In genomic region chr1:24692351-24692980, GRCh38 we compare ENCODE assay signal across 20 cellular contexts.
"Had no signal": no experiment of that assay in that cellular context is flagged by ENCODE, and none has a peak within 500 bp of the region (broad histone marks: within the 10 kb centered on the region; RNA-seq: fewer than 3 reads in every experiment).

No MANE protein-coding gene starts in this region.

- H3K4me3 Mint-ChIP-seq: activated CD8-positive, alpha-beta T cell treated with anti-CD3 and anti-CD28 coated beads, Interleukin-2, amount 10 ng/mL, durations not matched to agents 7 days and 5 days; activated naive CD4-positive, alpha-beta T cell treated with anti-CD3 and anti-CD28 coated beads, Interleukin-2, amount 50 U/mL, for 24 hours; T-cell; WTC11 had no signal

- H3K4me1 ChIP-seq: body of pancreas had no signal

- H3K27me3 Mint-ChIP-seq: activated naive CD4-positive, alpha-beta T cell treated with anti-CD3 and anti-CD28 coated beads, Interleukin-2, amount 50 U/mL, for 24 hours; T-cell had no signal

- H3K36me3 Mint-ChIP-seq: activated naive CD4-positive, alpha-beta T cell treated with anti-CD3 and anti-CD28 coated beads, Interleukin-2, amount 50 U/mL, for 24 hours; T-cell had no signal

- H3K27ac ChIP-seq: body of pancreas, SK-N-MC had no signal

- H3K27me3 ChIP-seq: body of pancreas had no signal

- ATAC-seq: activated CD8-positive, alpha-beta T cell treated with anti-CD3 and anti-CD28 coated beads, Interleukin-2, amount 10 ng/mL, durations not matched to agents 7 days and 5 days; body of pancreas; T-cell; WTC11 had no signal

- H3K27ac Mint-ChIP-seq: activated CD8-positive, alpha-beta T cell treated with anti-CD3 and anti-CD28 coated beads, Interleukin-2, amount 10 ng/mL, durations not matched to agents 7 days and 5 days; activated naive CD4-positive, alpha-beta T cell treated with anti-CD3 and anti-CD28 coated beads, Interleukin-2, amount 50 U/mL, for 24 hours; T-cell; WTC11 had no signal

- H3K4me3 ChIP-seq: body of pancreas, SK-N-MC had no signal

- H3K9me3 Mint-ChIP-seq: activated naive CD4-positive, alpha-beta T cell treated with anti-CD3 and anti-CD28 coated beads, Interleukin-2, amount 50 U/mL, for 24 hours; T-cell had no signal

- H3K9me3 ChIP-seq: body of pancreas had no signal

- DNase-seq: activated CD4-positive, alpha-beta T cell treated with anti-CD3 and anti-CD28 coated beads for 48 hours; activated CD4-positive, alpha-beta T cell treated with anti-CD3 and anti-CD28 coated beads, Interleukin-2, amount 50 U/mL, for 4 hours; activated CD4-positive, CD25-positive, alpha-beta regulatory T cell treated with anti-CD3 and anti-CD28 coated beads, Interleukin-2, amount 50 U/mL, for 72 hours; activated CD8-positive, alpha-beta memory T cell treated with anti-CD3 and anti-CD28 coated beads, Interleukin-2, amount 50 U/mL, for 48 hours; activated CD8-positive, alpha-beta T cell treated with anti-CD3 and anti-CD28 coated beads, Interleukin-2, amount 10 ng/mL, durations not matched to agents 7 days and 5 days; activated naive CD4-positive, alpha-beta T cell; activated T-cell treated with anti-CD3 and anti-CD28 coated beads, Interleukin-2, amount 50 U/mL, for 1 hour; body of pancreas; central memory CD4-positive, alpha-beta T cell; NCI-H1048; NCI-H1930; NCI-H2171 treated with DMSO at 0.1 percent for 48 hours; NCI-H226; NCI-H526 treated with DMSO at 0.1 percent for 48 hours; NCI-H82; T-cell had no signal

- FAIRE-seq: bronchial epithelial cell had no signal
